In the genomic region with DNA sequence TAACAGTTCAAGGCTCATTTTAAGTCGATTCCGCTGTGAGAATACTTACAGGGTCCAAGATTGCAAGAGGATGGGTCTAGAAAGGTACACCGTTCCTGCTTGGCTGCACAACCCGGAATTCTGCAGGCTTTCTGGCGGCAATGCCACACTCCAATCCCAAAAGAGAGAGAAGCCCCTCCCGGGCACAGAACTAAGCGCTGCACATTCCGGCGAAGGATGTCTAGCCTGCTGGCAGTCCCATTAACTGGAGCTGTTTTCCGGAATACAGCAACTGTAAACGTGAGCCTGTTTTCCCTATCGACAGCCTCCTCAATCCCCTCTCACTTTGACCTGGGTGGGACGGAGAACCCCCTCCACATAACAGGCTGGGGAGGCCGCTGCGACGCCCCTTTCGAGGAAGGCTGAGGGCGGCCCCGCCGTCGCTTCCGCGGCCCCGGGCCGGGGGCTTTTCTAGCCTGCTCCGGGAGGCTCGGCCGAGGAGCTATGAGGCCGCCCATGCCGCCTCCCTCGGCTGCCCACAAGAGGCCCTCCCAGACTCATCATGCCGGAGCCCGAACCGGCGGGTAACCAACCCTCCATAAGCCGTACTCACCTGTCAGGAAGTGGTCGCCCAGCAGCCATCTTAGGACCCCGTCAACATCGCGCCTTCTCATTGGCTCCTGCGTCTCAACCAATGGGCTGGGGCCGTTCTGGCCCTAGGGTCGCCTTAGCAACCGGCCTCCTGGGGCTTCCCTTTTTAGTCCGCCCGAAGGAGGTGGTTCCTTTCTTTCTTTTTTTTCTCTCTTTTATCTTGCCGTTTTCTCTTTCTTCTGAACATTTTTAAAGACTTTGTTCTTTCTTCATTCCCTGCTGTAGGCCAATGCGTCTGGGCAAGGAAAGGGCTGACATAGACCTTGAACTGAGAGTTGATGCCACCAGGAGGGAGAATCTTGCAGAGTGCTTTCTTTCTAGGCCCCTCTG, we compare ENCODE assay signal across 8 cellular contexts. TPM values are rescaled to one million over a fixed set of nuclear protein-coding genes. Genes with fewer than 3 reads are reported as not detected.
DNase-seq lines count a peak whose midpoint lies in the region; ATAC-seq and TF ChIP-seq lines count a peak whose summit lies in the region.

TSS of gene FAM204A (minus strand) at position 647 of the 960 bp plus-strand sequence. CDS start 5,909 bp downstream, outside the sequence.

- H3K4me1 ChIP-seq in ACC112 (ENCODE audit: control insufficient read depth, insufficient read depth, low read length, unreplicated experiment): peaks cover 17% of the 10 kb centered on the region
- peaks cover 0 to 5% of the 10 kb centered on the region in 2 donors for H3K4me1 ChIP-seq in breast epithelium
- H3K4me1 ChIP-seq in iPS-20b (ENCODE audit: insufficient read depth, low read length): peaks cover 7% of the 10 kb centered on the region; the same call in 1 of the 2 replicates

- H3K4me3 ChIP-seq in ACC112 (ENCODE audit: low read depth, low read length) (peak within 1 kb of the TSS; percentile 92), breast epithelium (peak within 1 kb of the TSS; percentile 81 to 99 (median 99)), iPS-20b (ENCODE audit: low read length) (peak within 1 kb of the TSS; percentile 85), skin epidermis (peak within 1 kb of the TSS; percentile 61 to 99 (median 98))

- H3K9ac ChIP-seq in iPS-20b (ENCODE audit: low read depth, low read length): peak within 1 kb of the TSS; percentile 76; the same call in 1 of the 2 replicates

- peak; percentile 99 for ATAC-seq in GM18870 (IDR thresholded peaks at IDR 0.05; ENCODE audit: unreplicated experiment)
- ATAC-seq in HG03135 (IDR thresholded peaks at IDR 0.05; ENCODE audit: unreplicated experiment): peak; percentile 100

- H3K9me3 ChIP-seq in breast epithelium (no peaks in the 10 kb centered on the region), iPS-20b (ENCODE audit: insufficient read depth, low read depth, low read length) (no peaks in the 10 kb centered on the region)

- DNase-seq in NCI-H2196 treated with DMSO at 0.1 percent for 48 hours (lab: John Stamatoyannopoulos, UW; ENCODE audit: unreplicated experiment) (peak; percentile 34), breast epithelium (ENCODE audit: low spot score in 2 of 2) (peak; percentile 95 to 96)

- H3K79me2 ChIP-seq in ACC112 (ENCODE audit: control insufficient read depth, insufficient read depth, low read length, unreplicated experiment): peaks cover 48% of the 10 kb centered on the region

- TF ChIP-seq POLR2A in breast epithelium (IDR thresholded peaks at IDR 0.05): peak; percentile 68

- H2AFZ ChIP-seq in ACC112 (ENCODE audit: low read length, unreplicated experiment): peak within 1 kb of the TSS; percentile 98

- H3K36me3 ChIP-seq in ACC112 (ENCODE audit: insufficient read depth, low read length): no peaks in the 10 kb centered on the region
- no peaks in the 10 kb centered on the region for H3K36me3 ChIP-seq in breast epithelium
- no peaks in the 10 kb centered on the region for H3K36me3 ChIP-seq in iPS-20b (ENCODE audit: insufficient read depth, low read depth, low read length)

- no peaks in the 10 kb centered on the region for H3K27me3 ChIP-seq in ACC112 (ENCODE audit: insufficient read depth, low read length)
- H3K27me3 ChIP-seq in breast epithelium: no peaks in the 10 kb centered on the region
- H3K27me3 ChIP-seq in iPS-20b (ENCODE audit: insufficient read depth, low read length): no peaks in the 10 kb centered on the region; the same call in 1 of the 2 replicates

- intact Hi-C loops in breast epithelium (cut with DNase I; ENCODE audit: low total_unique reads): no loop called here

- H3K27ac ChIP-seq in ACC112 (ENCODE audit: low read depth, low read length) (0 out of 2 replicates have a peak within 1 kb of the TSS, but pooled peaks have one; percentile 19), VCaP (peak within 1 kb of the TSS; percentile 68), breast epithelium (peak within 1 kb of the TSS; percentile 79 to 89), iPS-20b (ENCODE audit: low read length) (no peak within 1 kb of the TSS), skin epidermis (peak within 1 kb of the TSS; percentile 74 to 96 (median 91))

- TF ChIP-seq CTCF in VCaP (conservative IDR thresholded peaks at IDR 0.05) (no peak), breast epithelium (IDR thresholded peaks at IDR 0.05) (no peak)

RNA-seq across cellular contexts. Expression of gene FAM204A, which starts in this region (rescaled TPM):
- total RNA-seq in breast epithelium: 10 to 100 TPM; 28.2 to 71.4 (median 59.6) TPM
